Comparison of ENCODE assay signal across 1 cellular context in the genomic region with DNA sequence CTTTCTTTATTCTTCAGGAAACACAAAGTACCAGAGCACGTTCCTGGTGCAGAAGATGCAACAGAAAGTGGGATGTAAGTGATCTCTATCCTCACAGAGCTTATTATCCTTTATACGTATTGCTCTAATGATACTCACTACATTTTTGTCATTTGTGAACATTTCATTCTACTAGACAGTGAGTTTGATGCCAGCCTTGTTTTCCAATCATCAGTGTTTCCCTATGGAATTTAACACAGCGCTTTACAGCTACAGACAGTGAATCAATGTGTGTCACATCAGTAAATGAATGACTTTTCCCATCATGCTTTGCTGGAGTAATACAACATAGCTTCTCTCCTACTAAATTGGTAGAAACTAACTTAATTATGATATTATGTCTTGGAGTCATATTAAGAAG.
"Had no signal": no experiment of that assay in that cellular context is flagged by ENCODE, and none has a peak within 500 bp of the region (broad histone marks: within the 10 kb centered on the region; RNA-seq: fewer than 3 reads in every experiment).

No MANE protein-coding gene starts in this region.

- H3K27me3 ChIP-seq: MG63 had no signal

- H3K4me3 ChIP-seq: MG63 had no signal

- H3K9me3 ChIP-seq: MG63 had no signal

- H3K36me3 ChIP-seq: MG63 had no signal
